ENCODE assay signal across 18 cellular contexts in the genomic region with DNA sequence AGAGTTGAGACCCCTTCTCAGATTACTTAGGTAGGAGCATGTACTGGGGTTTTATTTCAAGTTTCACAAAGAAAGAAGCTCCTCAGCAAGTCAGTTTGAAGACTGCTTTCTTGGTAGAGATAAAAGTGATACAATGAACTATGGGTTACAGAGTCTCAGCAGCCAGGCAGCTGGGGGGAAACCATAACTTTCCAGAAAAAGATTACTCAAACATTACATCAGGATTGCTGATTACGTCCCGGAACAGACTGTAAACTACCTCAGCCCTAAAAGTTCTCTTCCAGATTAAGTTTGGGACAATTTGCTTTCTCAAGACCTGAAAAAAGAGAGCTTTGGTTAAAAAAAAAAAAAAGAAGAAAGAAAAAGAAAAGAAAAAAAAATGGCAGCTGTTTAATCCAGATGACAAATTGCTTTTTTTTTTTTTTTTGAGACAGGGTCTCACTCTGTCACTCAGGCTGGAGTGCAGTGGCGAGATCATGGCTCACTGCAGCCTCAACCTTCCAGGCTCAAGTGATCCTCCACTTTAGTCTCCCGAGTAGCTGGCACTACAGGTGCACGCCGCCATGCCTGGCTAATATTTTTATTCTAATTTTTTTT. TPM values are rescaled to one million over a fixed set of nuclear protein-coding genes. Genes with fewer than 3 reads are reported as not detected.
DNase-seq lines count a peak whose midpoint lies in the region; TF ChIP-seq lines count a peak whose summit lies in the region.
"Had no signal": no experiment of that assay in that cellular context is flagged by ENCODE, and none has a peak within 500 bp of the region (broad histone marks: within the 10 kb centered on the region; RNA-seq: fewer than 3 reads in every experiment).

No MANE protein-coding gene starts in this region.

- H3K4me3 ChIP-seq in NT2/D1 (ENCODE audit: insufficient read length, low read depth) (no peak overlapping the region), neural progenitor cell (no peak overlapping the region)
- H3K4me3 ChIP-seq: ascending aorta, left lung, right atrium auricular region had no signal

- H4K20me1 ChIP-seq in neural progenitor cell (ENCODE audit: low read depth): no peaks in the 10 kb centered on the region

- no peaks in the 10 kb centered on the region for H3K36me3 Mint-ChIP-seq in neural progenitor cell

- H3K4me1 ChIP-seq in NT2/D1 (ENCODE audit: insufficient read depth, insufficient read length) (no peaks in the 10 kb centered on the region), neural progenitor cell (peaks cover 27% of the 10 kb centered on the region)
- H3K4me1 ChIP-seq: ascending aorta had no signal

- no peaks in the 10 kb centered on the region for H3K9me3 Mint-ChIP-seq in neural progenitor cell
- H3K9me3 Mint-ChIP-seq: dendritic cell treated with granulocyte-macrophage colony-stimulating factor and Interleukin-4, amounts not matched to agents 40 ng/mL and 50 ng/mL, for 4 days; HFFc6 had no signal

- H3K79me2 ChIP-seq in neural progenitor cell (ENCODE audit: low read depth): no peaks in the 10 kb centered on the region

- no peak overlapping the region for H3K4me3 Mint-ChIP-seq in neural progenitor cell
- H3K4me3 Mint-ChIP-seq: dendritic cell treated with granulocyte-macrophage colony-stimulating factor and Interleukin-4, amounts not matched to agents 40 ng/mL and 50 ng/mL, for 4 days; HFFc6 had no signal

- DNase-seq in A172 (ENCODE audit: low spot score) (peak; percentile 23), NT2/D1 (ENCODE audit: low read depth, low spot score) (no peak), fibroblast of gingiva (ENCODE audit: low read depth) (peak; percentile 46), neural progenitor cell (ENCODE audit: low spot score) (no peak), medulla oblongata (ENCODE audit: extremely low spot score) (no peak), NCI-H1092 (lab: John Stamatoyannopoulos, UW) (no peak), AML-193 (lab: John Stamatoyannopoulos, UW) (no peak)
- DNase-seq in activated CD4-positive, alpha-beta T cell treated with anti-CD3 and anti-CD28 coated beads, Interleukin-2, amount 50 U/mL, for 48 hours: no peak
- DNase-seq: activated effector memory CD4-positive, alpha-beta T cell treated with anti-CD3 and anti-CD28 coated beads, Interleukin-2, amount 50 U/mL, for 16 hours; GF-D8; HFFc6; left lung; NCI-H2107; NCI-H82; stimulated activated CD4-positive, alpha-beta T cell treated with anti-CD3 and anti-CD28 coated beads, Interleukin-2, amount 100 ng/mL, for 24 hours had no signal

- peak overlapping the region; percentile 21 for H2AFZ ChIP-seq in neural progenitor cell (replicated peaks)

- peaks cover 45% of the 10 kb centered on the region for H3K4me1 Mint-ChIP-seq in neural progenitor cell

- TF ChIP-seq CTCF in neural progenitor cell (IDR thresholded peaks at IDR 0.05): no peak

- H3K27ac Mint-ChIP-seq in neural progenitor cell: peak overlapping the region; percentile 83
- H3K27ac Mint-ChIP-seq: dendritic cell treated with granulocyte-macrophage colony-stimulating factor and Interleukin-4, amounts not matched to agents 40 ng/mL and 50 ng/mL, for 4 days; HFFc6 had no signal

- H3K9ac ChIP-seq in NT2/D1 (ENCODE audit: insufficient read length, low read depth) (peak overlapping the region; percentile 32), neural progenitor cell (no peak overlapping the region)

- peak overlapping the region; percentile 51 for H3K4me2 ChIP-seq in neural progenitor cell

- H3K27ac ChIP-seq in neural progenitor cell: peak overlapping the region; percentile 15

- H3K36me3 ChIP-seq in NT2/D1 (ENCODE audit: insufficient read depth, insufficient read length, low read length) (no peaks in the 10 kb centered on the region), neural progenitor cell (no peaks in the 10 kb centered on the region)
- H3K36me3 ChIP-seq: ascending aorta, left lung, right atrium auricular region had no signal

- H3K27me3 Mint-ChIP-seq in neural progenitor cell (ENCODE audit: insufficient read depth, low read depth): no peaks in the 10 kb centered on the region
- H3K27me3 Mint-ChIP-seq: dendritic cell treated with granulocyte-macrophage colony-stimulating factor and Interleukin-4, amounts not matched to agents 40 ng/mL and 50 ng/mL, for 4 days had no signal

- H3K27me3 ChIP-seq in NT2/D1 (ENCODE audit: insufficient read depth, insufficient read length) (no peaks in the 10 kb centered on the region), neural progenitor cell (no peaks in the 10 kb centered on the region)
- H3K27me3 ChIP-seq: ascending aorta, left lung, right atrium auricular region had no signal

- peaks cover 13% of the 10 kb centered on the region for H3F3A ChIP-seq in neural progenitor cell (ENCODE audit: low read depth)

- H3K9me3 ChIP-seq in NT2/D1 (ENCODE audit: insufficient read depth, low read length) (no peaks in the 10 kb centered on the region), neural progenitor cell (ENCODE audit: low read depth) (no peaks in the 10 kb centered on the region)
- H3K9me3 ChIP-seq: ascending aorta, left lung, right atrium auricular region had no signal

RNA-seq across cellular contexts. Expression of a gene that starts 16.6 kb away (rescaled TPM):
- 61.6 and 86.7 TPM in 2 replicates for total RNA-seq in A172 (2014; rRNA removed; shearing (Covaris generic))
- 110 and 168 TPM in 2 replicates for total RNA-seq in neural progenitor cell (ENCODE audit: low replicate concordance)

RNA-seq across cellular contexts. Expression of a gene that starts 56.5 kb away (rescaled TPM):
- 135 and 176 TPM in 2 replicates for total RNA-seq in A172 (2014; rRNA removed; shearing (Covaris generic))
- total RNA-seq in neural progenitor cell (ENCODE audit: low replicate concordance): 32.4 and 52.7 TPM in 2 replicates

Comparison
In these comparisons a context has a peak if more than half of its experiments do, and no peak if none do; other contexts are left out.
1. DNase-seq: peak in A172 (single experiment) and fibroblast of gingiva (single experiment); none in NT2/D1 (single experiment), neural progenitor cell (single experiment), activated CD4-positive, alpha-beta T cell treated with anti-CD3 and anti-CD28 coated beads, Interleukin-2, amount 50 U/mL, for 48 hours (0 of 2), medulla oblongata (single experiment), NCI-H1092 (single experiment) and AML-193 (0 of 2).